8 cellular contexts compared by ENCODE assay signal in genomic region chr4:183659029-183659870, GRCh38. TPM values are rescaled to one million over a fixed set of nuclear protein-coding genes. Genes with fewer than 3 reads are reported as not detected.
DNase-seq lines count a peak whose midpoint lies in the region; ATAC-seq and TF ChIP-seq lines count a peak whose summit lies in the region.

RWDD4 (minus strand) TSS chr4:183659185; CDS start chr4:183658952, 233 bp downstream.
TRAPPC11 (plus strand) TSS chr4:183659293; CDS start chr4:183663868, 4,575 bp downstream.

- intact Hi-C loops in activated B cell treated with CpG ODN at 0.5 μM for 24 hours (cut with micrococcal nuclease), result loop anchor here (1.0 to 5.0 kb wide), 9 partner anchors 62 to 1812 kb away; partner anchors contain the start of genes ANKRD37, CASP3, CCDC110 and CDKN2AIP
- intact Hi-C loops in spleen (cut with DNase I; ENCODE audit: low total_unique reads), result loop anchor here (10.0 kb wide), 1 partner anchor 154 kb away; the partner anchor contains the start of gene ING2

- peaks cover 16% of the 10 kb centered on the region for H3K36me3 Mint-ChIP-seq in activated B cell treated with CpG ODN at 0.5 μM for 24 hours (ENCODE audit: low read depth)
- peaks cover 0 to 6% (median 5%) of the 10 kb centered on the region in 3 donors for H3K36me3 Mint-ChIP-seq in immature natural killer cell

- H3K27me3 Mint-ChIP-seq in activated B cell treated with CpG ODN at 0.5 μM for 24 hours, result no peaks in the 10 kb centered on the region
- H3K27me3 Mint-ChIP-seq in immature natural killer cell (ENCODE audit: low read depth in 3 of 3), result peaks cover 1 to 7% (median 6%) of the 10 kb centered on the region in 3 donors

- H3K9me3 Mint-ChIP-seq in activated B cell treated with CpG ODN at 0.5 μM for 24 hours (no peaks in the 10 kb centered on the region), immature natural killer cell (no peaks in the 10 kb centered on the region)

- peak; percentile 42 to 90 (median 65) for TF ChIP-seq POLR2A in spleen (IDR thresholded peaks at IDR 0.05)

- POLR2A ChIA-PET in activated B cell treated with CpG ODN at 0.5 μM for 24 hours (lab: Charles Lee), result interaction anchor here (0.8 to 1.8 kb wide), 5 partner anchors 8 to 990 kb away, joined by 4 to 14 read pairs (median 6); partner anchors contain the start of genes CASP3, CDKN2AIP and PRIMPOL

- H3K9me3 ChIP-seq in spleen, result no peaks in the 10 kb centered on the region

- no peak for TF ChIP-seq CTCF in AG09309 (IDR thresholded peaks at IDR 0.05; ENCODE audit: control insufficient read depth, insufficient read depth, low read depth, low read length, missing control alignments)
- no peak for TF ChIP-seq CTCF in activated B cell treated with CpG ODN at 0.5 μM for 24 hours (IDR thresholded peaks at IDR 0.05)
- peak in 10 of 11 experiments; percentile 35 to 89 (median 62) for TF ChIP-seq CTCF in spleen (IDR thresholded peaks at IDR 0.05 in 8 of 11, conservative IDR thresholded peaks at IDR 0.05 in 3 of 11)

- peak within 1 kb of the TSS; percentile 92 for H3K27ac Mint-ChIP-seq in activated B cell treated with CpG ODN at 0.5 μM for 24 hours
- H3K27ac Mint-ChIP-seq in immature natural killer cell, result peak within 1 kb of the TSS; percentile 87 to 98 (median 96)

- H3K4me1 ChIP-seq in spleen, result peaks cover 26 to 59% (median 33%) of the 10 kb centered on the region in 6 donors

- WGBS in spleen, 5 donors, result 0 to 1% (median 0%) methylated on average over 11 to 57 of the region's 63 CpGs

- peak; percentile 99 for ATAC-seq in GM18909 (IDR thresholded peaks at IDR 0.05; ENCODE audit: poor library complexity, unreplicated experiment)
- peak; percentile 98 for ATAC-seq in HG03175 (IDR thresholded peaks at IDR 0.05; ENCODE audit: unreplicated experiment)
- peak; percentile 98 for ATAC-seq in activated B cell treated with CpG ODN at 0.5 μM for 24 hours (ENCODE audit: low read depth)

- DNase-seq in AG09309 (ENCODE audit: low read depth), result peak; percentile 97
- peak; percentile 98 for DNase-seq in NCI-H226
- peak; percentile 87 for DNase-seq in activated B cell treated with CpG ODN at 0.5 μM for 24 hours
- peak; percentile 36 to 98 (median 94) for DNase-seq in caudate nucleus (lab: John Stamatoyannopoulos, UW)
- peak; percentile 98 for DNase-seq in immature natural killer cell
- peak; percentile 99 for DNase-seq in spleen

- no peaks in the 10 kb centered on the region for H3K27me3 ChIP-seq in spleen (replicated peaks in 1 of 7)

- H3K27ac ChIP-seq in caudate nucleus (ENCODE audit: low read depth, low read length) (peak within 1 kb of the TSS; percentile 85), spleen (peak within 1 kb of the TSS; percentile 92 to 97 (median 96))

- H3K4me3 Mint-ChIP-seq in activated B cell treated with CpG ODN at 0.5 μM for 24 hours, result peak within 1 kb of the TSS; percentile 93
- peak within 1 kb of the TSS; percentile 94 to 97 (median 94) for H3K4me3 Mint-ChIP-seq in immature natural killer cell

- H3K36me3 ChIP-seq in spleen, result peaks cover 0 to 25% (median 2%) of the 10 kb centered on the region in 6 donors

- CTCF ChIA-PET in activated B cell treated with CpG ODN at 0.5 μM for 24 hours (lab: Charles Lee), result interaction anchor here (0.7 kb wide), 1 partner anchor 155 kb away, joined by 3 read pairs; no protein-coding TSS in a partner anchor

- H3K4me1 Mint-ChIP-seq in activated B cell treated with CpG ODN at 0.5 μM for 24 hours (peaks cover 33% of the 10 kb centered on the region), immature natural killer cell (peaks cover 34 to 53% of the 10 kb centered on the region in 2 donors)

- H3K4me3 ChIP-seq in AG09309 (ENCODE audit: control insufficient read depth, low read depth, low read length), result peak within 1 kb of the TSS; percentile 64
- peak within 1 kb of the TSS; percentile 61 to 91 (median 74) for H3K4me3 ChIP-seq in spleen

RNA-seq across cellular contexts. Expression of gene RWDD4, which starts in this region (rescaled TPM):
- total RNA-seq in activated B cell treated with CpG ODN at 0.5 μM for 24 hours (14.6 and 15.4 TPM in 2 replicates), spleen (10 to 100 TPM in 6 of 7 donors, 1 to 10 TPM in 1; 8.9 to 16.9 (median 14.2) TPM)
- polyA plus RNA-seq in immature natural killer cell (10 to 100 TPM; 21.5 to 25.7 (median 25.0) TPM), spleen (10 to 100 TPM in 2 of 3 donors, 1 to 10 TPM in 1; 8.3 to 12.9 (median 11.3) TPM)

RNA-seq across cellular contexts. Expression of gene TRAPPC11, which starts in this region (rescaled TPM):
- total RNA-seq in activated B cell treated with CpG ODN at 0.5 μM for 24 hours (42.9 and 45.2 TPM in 2 replicates), spleen (10 to 100 TPM; 33.8 to 72.2 (median 47.1) TPM)
- polyA plus RNA-seq in immature natural killer cell (10 to 100 TPM; 12.5 to 20.0 (median 13.0) TPM), spleen (10 to 100 TPM; 14.3 to 15.1 (median 15.0) TPM)

Comparison
In these comparisons a context has a peak if more than half of its experiments do, and no peak if none do; other contexts are left out.
1. Peak in every context shown above with its lines: DNase-seq, ATAC-seq, H3K4me3 ChIP-seq and H3K27ac ChIP-seq.
2. CTCF ChIP-seq: peak in spleen (10 of 11); none in AG09309 (single experiment) and activated B cell treated with CpG ODN at 0.5 μM for 24 hours (single experiment).